28 cellular contexts compared by ENCODE assay signal in genomic region chr3:146086211-146086610, GRCh38.
"Had no signal": no experiment of that assay in that cellular context is flagged by ENCODE, and none has a peak within 500 bp of the region (broad histone marks: within the 10 kb centered on the region; RNA-seq: fewer than 3 reads in every experiment).

No MANE protein-coding gene starts in this region.

- H3K27ac ChIP-seq: ascending aorta, breast epithelium, coronary artery, dorsolateral prefrontal cortex, esophagus muscularis mucosa, foreskin keratinocyte, gastrocnemius medialis, heart left ventricle had no signal

- H3K36me3 ChIP-seq: breast epithelium, esophagus muscularis mucosa, gastrocnemius medialis had no signal

- H3K27me3 ChIP-seq: ascending aorta, breast epithelium, dorsolateral prefrontal cortex, esophagus muscularis mucosa, foreskin keratinocyte, gastrocnemius medialis, heart left ventricle had no signal

- H3K9me3 ChIP-seq: ascending aorta, breast epithelium, esophagus muscularis mucosa, gastrocnemius medialis, heart left ventricle had no signal

- ATAC-seq: activated CD4-positive, alpha-beta T cell treated with anti-CD3 and anti-CD28 coated beads for 36 hours; activated naive CD4-positive, alpha-beta T cell treated with anti-CD3 and anti-CD28 coated beads, Interleukin-2, amount 50 U/mL, for 72 hours; activated T-cell treated with anti-CD3 and anti-CD28 coated beads, Interleukin-2, amount 50 U/mL, for 72 hours; foreskin keratinocyte; gastrocnemius medialis; heart left ventricle; T-helper 17 cell had no signal

- H3K4me3 ChIP-seq: ascending aorta, breast epithelium, coronary artery, dorsolateral prefrontal cortex, esophagus muscularis mucosa, gastrocnemius medialis, heart left ventricle had no signal

- H3K4me1 ChIP-seq: breast epithelium, gastrocnemius medialis had no signal

- DNase-seq: activated CD4-positive, alpha-beta memory T cell treated with anti-CD3 and anti-CD28 coated beads, Interleukin-2, amount 10 ng/mL, durations not matched to agents 7 days and 5 days; activated CD4-positive, alpha-beta T cell treated with anti-CD3 and anti-CD28 coated beads for 36 hours; activated CD4-positive, alpha-beta T cell treated with anti-CD3 and anti-CD28 coated beads, Interleukin-2, amount 10 ng/mL, durations not matched to agents 7 days and 5 days; activated CD4-positive, alpha-beta T cell treated with anti-CD3 and anti-CD28 coated beads, Interleukin-2, amount 50 U/mL, for 4 hours; activated CD4-positive, CD25-positive, alpha-beta regulatory T cell; activated CD4-positive, CD25-positive, alpha-beta regulatory T cell treated with anti-CD3 and anti-CD28 coated beads, Interleukin-2, amount 50 U/mL, for 72 hours; activated CD8-positive, alpha-beta memory T cell treated with anti-CD3 and anti-CD28 coated beads, Interleukin-2, amount 50 U/mL, for 48 hours; activated gamma-delta T cell; activated naive CD4-positive, alpha-beta T cell; activated naive CD4-positive, alpha-beta T cell treated with anti-CD3 and anti-CD28 coated beads, Interleukin-2, amount 10 ng/mL, durations not matched to agents 7 days and 5 days; activated naive CD8-positive, alpha-beta T cell treated with anti-CD3 and anti-CD28 coated beads, Interleukin-2, amount 10 ng/mL, durations not matched to agents 7 days and 5 days; activated T-cell treated with anti-CD3 and anti-CD28 coated beads for 4 hours; activated T-cell treated with anti-CD3 and anti-CD28 coated beads, Interleukin-2, amount 50 U/mL, for 24 hours; activated T-cell treated with anti-CD3 and anti-CD28 coated beads, Interleukin-2, amount 50 U/mL, for 72 hours; dorsolateral prefrontal cortex; effector memory CD4-positive, alpha-beta T cell; erythroblast; foreskin keratinocyte; gastrocnemius medialis; glutamatergic neuron; heart left ventricle; T-helper 1 cell; T-helper 17 cell had no signal
